In the genomic region with DNA sequence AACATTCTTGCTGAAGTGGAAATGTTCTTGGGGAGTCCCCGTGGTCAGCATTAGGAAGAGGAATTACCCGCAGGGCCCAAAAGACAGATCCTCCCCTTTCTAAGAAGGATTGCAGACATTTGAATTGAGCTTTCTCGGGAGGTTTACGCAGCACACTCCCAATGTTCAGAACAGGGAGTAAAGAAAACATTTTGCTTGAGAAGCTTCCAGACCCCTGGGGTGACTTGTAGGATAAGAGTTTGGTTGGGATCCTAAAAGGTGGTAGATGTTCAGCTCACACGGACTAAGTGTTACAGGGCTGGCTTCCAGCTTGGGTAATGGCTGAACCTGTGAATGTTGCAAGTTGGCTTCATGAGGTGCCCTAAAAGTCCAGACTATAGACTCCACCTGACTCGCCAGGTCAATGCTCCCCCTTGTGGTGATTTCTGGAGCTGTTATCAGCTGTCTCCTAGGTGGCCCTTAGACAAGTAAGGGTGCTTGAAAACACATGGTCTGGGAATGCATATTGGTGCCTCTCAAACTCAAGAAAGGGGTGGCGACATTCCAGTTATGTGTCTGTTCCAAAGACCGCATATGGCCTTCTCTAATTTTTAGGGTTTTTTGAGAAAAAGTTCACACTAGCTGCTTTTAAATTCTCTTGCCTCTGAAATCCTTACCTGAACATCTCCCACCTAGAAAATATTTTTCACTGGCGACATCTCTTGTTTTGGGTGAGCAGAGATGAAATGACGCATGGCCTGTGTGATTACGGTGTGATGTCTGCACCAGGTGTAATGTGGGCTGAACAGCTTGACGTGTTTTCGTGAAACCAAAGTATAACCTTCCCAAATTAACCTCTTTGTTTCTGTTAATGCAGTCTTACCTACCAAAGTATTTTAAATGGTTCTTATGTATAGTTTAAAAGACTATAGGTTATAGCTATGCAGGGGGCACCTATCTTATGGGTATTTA, we compare ENCODE assay signal across 9 cellular contexts.
DNase-seq lines count a peak whose midpoint lies in the region; ATAC-seq, FAIRE-seq and TF ChIP-seq lines count a peak whose summit lies in the region.
"Had no signal": no experiment of that assay in that cellular context is flagged by ENCODE, and none has a peak within 500 bp of the region (broad histone marks: within the 10 kb centered on the region; RNA-seq: fewer than 3 reads in every experiment).

No MANE protein-coding gene starts in this region.

- H3K27me3 ChIP-seq in astrocyte (ENCODE audit: insufficient read depth, low read length) = peaks cover 3% of the 10 kb centered on the region

- no peak overlapping the region for H3K4me3 ChIP-seq in astrocyte (ENCODE audit: insufficient read depth, low read depth, low read length)

- in situ Hi-C loops in G401 (cut with HindIII; ENCODE audit: low sequenced_read_pairs) = loop anchor here (25.0 kb wide), 1 partner anchor 560 kb away; no protein-coding TSS in a partner anchor

- no peaks in the 10 kb centered on the region for H4K20me1 ChIP-seq in astrocyte (ENCODE audit: insufficient read depth, low read length)

- no peak overlapping the region for H3K9ac ChIP-seq in astrocyte (ENCODE audit: low read length)

- no peak overlapping the region for H3K4me2 ChIP-seq in astrocyte (ENCODE audit: low read length)

- no peaks in the 10 kb centered on the region for H3K4me1 ChIP-seq in astrocyte (ENCODE audit: insufficient read depth, low read length)

- H3K27ac Mint-ChIP-seq in T-cell (no peak overlapping the region), astrocyte (ENCODE audit: unreplicated experiment) (no peak overlapping the region)

- no peak for FAIRE-seq in astrocyte (lab: Jason Lieb, UNC)

- no peaks in the 10 kb centered on the region for H3K9me3 ChIP-seq in astrocyte (ENCODE audit: insufficient read depth, low read depth, low read length)

- peak; percentile 91 for ATAC-seq in GM21526 (IDR thresholded peaks at IDR 0.05; ENCODE audit: low FRiP score, unreplicated experiment)
- ATAC-seq in T-cell (replicated peaks in 1 of 4) = peak; percentile 56 to 76 (median 68)

- DNase-seq in G401 (ENCODE audit: low spot score) = peak; percentile 72
- peak; percentile 16 for DNase-seq in HuH-7 (ENCODE audit: low spot score)
- DNase-seq in T-cell = peak; percentile 8 to 65 (median 50)
- DNase-seq in astrocyte (ENCODE audit: low read depth) = peak; percentile 33
- DNase-seq in iPS-NIHi7 (ENCODE audit: extremely low spot score) = peak; percentile 82
- peak; percentile 65 for DNase-seq in stimulated activated CD4-positive, alpha-beta T cell treated with anti-CD3 and anti-CD28 coated beads, Interleukin-1b, Interleukin-23, amount 100 ng/mL, for 48 hours
- no peak for DNase-seq in pons (ENCODE audit: low spot score)

- POLR2A ChIA-PET in T-cell (lab: Charles Lee) = interaction anchor here in 1 of 2 donors (1.0 kb wide), 1 partner anchor 428 kb away, joined by 4 read pairs; no protein-coding TSS in a partner anchor

- no peaks in the 10 kb centered on the region for H3K36me3 ChIP-seq in astrocyte (ENCODE audit: insufficient read depth, low read length)

- H3K27me3 Mint-ChIP-seq in T-cell = peaks cover 0 to 6% of the 10 kb centered on the region in 2 donors
- H3K27me3 Mint-ChIP-seq in astrocyte (ENCODE audit: low read depth, unreplicated experiment) = peaks cover 12% of the 10 kb centered on the region

- no peaks in the 10 kb centered on the region for H3K79me2 ChIP-seq in astrocyte (ENCODE audit: insufficient read depth, low read length)

- no peak overlapping the region for H2AFZ ChIP-seq in astrocyte (ENCODE audit: low read depth, low read length)

- H3K4me3 Mint-ChIP-seq in T-cell (no peak overlapping the region), astrocyte (ENCODE audit: unreplicated experiment) (no peak overlapping the region)

- CTCF ChIA-PET in T-cell (lab: Charles Lee) = interaction anchor here (0.5 to 2.8 kb wide), 43 partner anchors 7 to 1071 kb away, joined by 3 to 67 read pairs (median 4); no protein-coding TSS in a partner anchor

- H3K9me3 Mint-ChIP-seq in T-cell (no peaks in the 10 kb centered on the region), astrocyte (ENCODE audit: unreplicated experiment) (peaks cover 2% of the 10 kb centered on the region)

- no peaks in the 10 kb centered on the region for H3K4me1 Mint-ChIP-seq in T-cell
- peaks cover 7% of the 10 kb centered on the region for H3K4me1 Mint-ChIP-seq in astrocyte (ENCODE audit: low read depth, unreplicated experiment)

- no peak overlapping the region for H3K27ac ChIP-seq in astrocyte (ENCODE audit: low read depth, low read length)
- H3K27ac ChIP-seq: epithelial cell of prostate had no signal

- peak; percentile 77 for TF ChIP-seq CTCF in astrocyte (IDR thresholded peaks at IDR 0.05; ENCODE audit: insufficient read depth, low read depth, low read length)

- no peaks in the 10 kb centered on the region for H3K36me3 Mint-ChIP-seq in T-cell
- no peaks in the 10 kb centered on the region for H3K36me3 Mint-ChIP-seq in astrocyte (ENCODE audit: low read depth, unreplicated experiment)
